In the genomic region with DNA sequence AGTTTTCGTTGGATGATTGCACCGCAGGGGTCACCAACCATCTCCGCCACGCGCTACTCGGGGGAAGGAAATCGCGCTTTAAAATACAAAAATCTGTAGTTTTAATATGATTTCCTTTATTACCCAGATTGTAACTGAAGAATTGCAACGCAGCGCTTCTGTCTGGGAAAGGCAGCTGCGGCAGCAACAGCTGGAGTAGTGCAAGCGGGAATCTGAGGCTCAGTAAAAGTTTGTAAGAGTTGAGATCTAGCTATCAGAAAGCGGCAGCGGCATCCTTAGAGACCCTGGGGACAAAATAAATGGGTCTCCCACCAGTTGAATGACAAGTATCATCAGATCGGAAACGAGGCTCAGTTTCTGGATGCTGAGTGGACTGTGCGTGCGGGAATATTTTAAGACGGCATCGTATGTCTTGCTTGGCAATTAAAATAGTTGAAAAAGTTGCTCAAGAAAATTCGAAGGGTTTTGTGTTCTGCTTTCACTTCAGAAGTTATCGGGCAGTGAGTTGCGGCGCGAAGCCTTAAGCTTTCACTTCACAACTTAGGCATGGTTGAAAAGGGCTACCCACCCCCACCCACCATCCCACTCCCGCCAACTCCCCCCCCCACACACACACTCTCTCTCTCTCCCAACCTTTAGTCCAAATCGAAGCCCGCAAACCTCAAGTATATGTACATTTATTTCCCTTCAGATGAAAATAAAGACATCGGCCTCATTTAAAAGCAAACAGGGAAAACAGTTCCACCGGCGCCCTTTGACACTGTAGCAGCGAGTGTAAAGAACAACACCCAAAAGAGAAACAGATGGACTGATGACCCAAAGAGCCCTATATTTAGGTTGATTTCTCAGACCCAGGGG, we compare ENCODE assay signal across 1 cellular context.
TF ChIP-seq lines count a peak whose summit lies in the region.

No MANE protein-coding gene starts in this region.

TF ChIP-seq in HEK293, 187 proteins besides CTCF, POLR2A, EP300 and RAD21 (continued from another document):
- TF ChIP-seq, protein P1, sequence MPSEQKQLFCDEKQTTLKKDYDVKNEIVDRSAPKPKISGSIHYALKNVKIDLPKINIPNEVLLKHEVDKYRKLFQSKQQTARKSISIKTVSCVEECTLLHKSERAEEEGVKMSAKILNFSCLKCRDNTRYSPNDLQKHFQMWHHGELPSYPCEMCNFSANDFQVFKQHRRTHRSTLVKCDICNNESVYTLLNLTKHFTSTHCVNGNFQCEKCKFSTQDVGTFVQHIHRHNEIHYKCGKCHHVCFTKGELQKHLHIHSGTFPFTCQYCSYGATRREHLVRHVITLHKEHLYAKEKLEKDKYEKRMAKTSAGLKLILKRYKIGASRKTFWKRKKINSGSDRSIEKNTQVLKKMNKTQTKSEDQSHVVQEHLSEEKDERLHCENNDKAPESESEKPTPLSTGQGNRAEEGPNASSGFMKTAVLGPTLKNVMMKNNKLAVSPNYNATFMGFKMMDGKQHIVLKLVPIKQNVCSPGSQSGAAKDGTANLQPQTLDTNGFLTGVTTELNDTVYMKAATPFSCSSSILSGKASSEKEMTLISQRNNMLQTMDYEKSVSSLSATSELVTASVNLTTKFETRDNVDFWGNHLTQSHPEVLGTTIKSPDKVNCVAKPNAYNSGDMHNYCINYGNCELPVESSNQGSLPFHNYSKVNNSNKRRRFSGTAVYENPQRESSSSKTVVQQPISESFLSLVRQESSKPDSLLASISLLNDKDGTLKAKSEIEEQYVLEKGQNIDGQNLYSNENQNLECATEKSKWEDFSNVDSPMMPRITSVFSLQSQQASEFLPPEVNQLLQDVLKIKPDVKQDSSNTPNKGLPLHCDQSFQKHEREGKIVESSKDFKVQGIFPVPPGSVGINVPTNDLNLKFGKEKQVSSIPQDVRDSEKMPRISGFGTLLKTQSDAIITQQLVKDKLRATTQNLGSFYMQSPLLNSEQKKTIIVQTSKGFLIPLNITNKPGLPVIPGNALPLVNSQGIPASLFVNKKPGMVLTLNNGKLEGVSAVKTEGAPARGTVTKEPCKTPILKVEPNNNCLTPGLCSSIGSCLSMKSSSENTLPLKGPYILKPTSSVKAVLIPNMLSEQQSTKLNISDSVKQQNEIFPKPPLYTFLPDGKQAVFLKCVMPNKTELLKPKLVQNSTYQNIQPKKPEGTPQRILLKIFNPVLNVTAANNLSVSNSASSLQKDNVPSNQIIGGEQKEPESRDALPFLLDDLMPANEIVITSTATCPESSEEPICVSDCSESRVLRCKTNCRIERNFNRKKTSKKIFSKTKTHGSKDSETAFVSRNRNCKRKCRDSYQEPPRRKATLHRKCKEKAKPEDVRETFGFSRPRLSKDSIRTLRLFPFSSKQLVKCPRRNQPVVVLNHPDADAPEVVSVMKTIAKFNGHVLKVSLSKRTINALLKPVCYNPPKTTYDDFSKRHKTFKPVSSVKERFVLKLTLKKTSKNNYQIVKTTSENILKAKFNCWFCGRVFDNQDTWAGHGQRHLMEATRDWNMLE (tag by site-specific recombination; conservative IDR thresholded peaks at IDR 0.05; ENCODE audit: low read depth) = no peak
- TF ChIP-seq ZNF174 (tag by site-specific recombination; IDR thresholded peaks at IDR 0.05) (no peak), ZNF76 (tag by site-specific recombination; IDR thresholded peaks at IDR 0.05; ENCODE audit: borderline replicate concordance, low read depth) (no peak), ZBTB17 (tag by site-specific recombination; IDR thresholded peaks at IDR 0.05) (no peak), ZNF132 (tag by site-specific recombination; IDR thresholded peaks at IDR 0.05; ENCODE audit: borderline replicate concordance) (no peak), ZSCAN5A (tag by site-specific recombination; IDR thresholded peaks at IDR 0.05) (no peak)
